Comparison of ENCODE assay signal across 13 cellular contexts in genomic region chrX:1380672-1381233, GRCh38. TPM values are rescaled to one million over a fixed set of nuclear protein-coding genes. Genes with fewer than 3 reads are reported as not detected.
DNase-seq lines count a peak whose midpoint lies in the region; ATAC-seq and TF ChIP-seq lines count a peak whose summit lies in the region.
"Had no signal": no experiment of that assay in that cellular context is flagged by ENCODE, and none has a peak within 500 bp of the region (broad histone marks: within the 10 kb centered on the region; RNA-seq: fewer than 3 reads in every experiment).

No MANE protein-coding gene starts in this region.

- H3K4me3 Mint-ChIP-seq in MCF 10A (ENCODE audit: unreplicated experiment), result no peak overlapping the region

- H3K36me3 Mint-ChIP-seq in MCF 10A (ENCODE audit: insufficient read depth, unreplicated experiment), result peaks cover 65% of the 10 kb centered on the region

- H3K4me1 ChIP-seq in mammary epithelial cell (ENCODE audit: insufficient read depth, low read length) (no peaks in the 10 kb centered on the region), stomach (peaks cover 0 to 9% (median 0%) of the 10 kb centered on the region in 4 donors)

- H3K27ac ChIP-seq in mammary epithelial cell (ENCODE audit: insufficient read depth, low read depth, low read length) (no peak overlapping the region), stomach (no peak overlapping the region)

- POLR2A ChIA-PET in MCF 10A (lab: Yijun Ruan, JAX), result no interaction called here

- BruUV-seq in MCF 10A (replicated peaks; lab: Mats Ljungman, UMichigan) (no TSS peak), mammary epithelial cell (replicated peaks; lab: Mats Ljungman, UMichigan) (no TSS peak)

- H3K4me2 ChIP-seq in mammary epithelial cell (ENCODE audit: insufficient read depth, low read depth, low read length), result no peak overlapping the region
- H3K4me2 ChIP-seq: BLaER1 treated with 17β-estradiol and CSF1 and Interleukin-3, amounts not matched to agents 10 nM and 100 nM had no signal

- H2AFZ ChIP-seq in mammary epithelial cell (ENCODE audit: low read depth, low read length), result no peak overlapping the region

- no peak overlapping the region for H3K27ac Mint-ChIP-seq in MCF 10A (ENCODE audit: low read depth, unreplicated experiment)

- peak; percentile 52 for DNase-seq in MCF 10A (ENCODE audit: unreplicated experiment)
- DNase-seq in mammary epithelial cell, result no peak
- DNase-seq in NB4 (ENCODE audit: low read depth), result peak; percentile 33
- DNase-seq in islet precursor cell, result peak; percentile 73
- DNase-seq in stomach, result peak; percentile 25
- DNase-seq in NOMO-1 treated with dmso at 0.1 percent for 144 hours (lab: John Stamatoyannopoulos, UW; ENCODE audit: unreplicated experiment), result no peak
- DNase-seq in NCI-H146 (lab: John Stamatoyannopoulos, UW), result no peak
- DNase-seq: effector CD8-positive, alpha-beta T cell; midbrain; NCI-H2029 had no signal

- WGBS in mammary epithelial cell (ENCODE audit: low coverage, missing lambda C conversion rate), result 71% methylated on average over 9 of the region's 20 CpGs
- 55 to 69% (median 61%) methylated on average over 15 to 20 of the region's 20 CpGs for WGBS in stomach, 5 donors

- dilution Hi-C loops in mammary epithelial cell (cut with HindIII; ENCODE audit: low sequenced_read_pairs), result no loop called here

- peak; percentile 7 for TF ChIP-seq POLR2A in NB4 (IDR thresholded peaks at IDR 0.05; ENCODE audit: extremely low read depth, insufficient read length)
- TF ChIP-seq POLR2A in stomach (IDR thresholded peaks at IDR 0.05), result no peak

- H3K27me3 Mint-ChIP-seq in MCF 10A (ENCODE audit: insufficient read depth, unreplicated experiment), result no peaks in the 10 kb centered on the region

- H3K27me3 ChIP-seq in mammary epithelial cell (ENCODE audit: insufficient read depth, low read length) (no peaks in the 10 kb centered on the region), stomach (no peaks in the 10 kb centered on the region)
- H3K27me3 ChIP-seq: BLaER1 treated with 17β-estradiol and CSF1 and Interleukin-3, amounts not matched to agents 10 nM and 100 nM; heart left ventricle had no signal

- no peak for ATAC-seq in GM18870 (IDR thresholded peaks at IDR 0.05; ENCODE audit: unreplicated experiment)

- no peak overlapping the region for H3K9ac ChIP-seq in mammary epithelial cell (ENCODE audit: insufficient read depth, low read length)
- H3K9ac ChIP-seq: BLaER1 treated with 17β-estradiol and CSF1 and Interleukin-3, amounts not matched to agents 10 nM and 100 nM had no signal

- H3K4me3 ChIP-seq in mammary epithelial cell (replicated peaks in 1 of 3; ENCODE audit: insufficient read depth in 1 of 3, low read depth in 2 of 3, low read length in 3 of 3) (no peak overlapping the region), NB4 (ENCODE audit: low read depth, low read length) (no peak overlapping the region), stomach (no peak overlapping the region)
- H3K4me3 ChIP-seq: BLaER1 treated with 17β-estradiol and CSF1 and Interleukin-3, amounts not matched to agents 10 nM and 100 nM; heart left ventricle had no signal

- CTCF ChIA-PET in MCF 10A (lab: Yijun Ruan, JAX) (no interaction called here), mammary epithelial cell (lab: Charles Lee; ENCODE audit: low non-redundant PET) (no interaction called here)

- TF ChIP-seq EP300 in stomach (IDR thresholded peaks at IDR 0.05), result no peak

- H3K9me3 Mint-ChIP-seq in MCF 10A (ENCODE audit: unreplicated experiment), result no peaks in the 10 kb centered on the region

- peaks cover 7% of the 10 kb centered on the region for H3K79me2 ChIP-seq in mammary epithelial cell (ENCODE audit: insufficient read depth, low read length)

- in situ Hi-C loops in mammary epithelial cell (cut with MboI; ENCODE audit: low sequenced_read_pairs in 2 of 2), result no loop called here

- no peak for TF ChIP-seq CTCF in MCF 10A (IDR thresholded peaks at IDR 0.05; ENCODE audit: unreplicated experiment)
- no peak for TF ChIP-seq CTCF in mammary epithelial cell (conservative IDR thresholded peaks at IDR 0.05 in 1 of 2, IDR thresholded peaks at IDR 0.05 in 1 of 2; ENCODE audit: extremely low read depth in 1 of 2, insufficient read depth in 1 of 2, low read depth in 1 of 2, low read length in 2 of 2)
- no peak for TF ChIP-seq CTCF in NB4 (IDR thresholded peaks at IDR 0.05; ENCODE audit: low read depth, low read length)
- TF ChIP-seq CTCF in stomach (IDR thresholded peaks at IDR 0.05), result no peak

- H3K9me3 ChIP-seq in mammary epithelial cell (replicated peaks; ENCODE audit: insufficient read depth, low read length), result no peaks in the 10 kb centered on the region
- H3K9me3 ChIP-seq in stomach, result no peaks in the 10 kb centered on the region
- H3K9me3 ChIP-seq: BLaER1 treated with 17β-estradiol and CSF1 and Interleukin-3, amounts not matched to agents 10 nM and 100 nM; heart left ventricle had no signal

- H3K4me1 Mint-ChIP-seq in MCF 10A (ENCODE audit: insufficient read depth, unreplicated experiment), result peaks cover 6% of the 10 kb centered on the region

- no peaks in the 10 kb centered on the region for H4K20me1 ChIP-seq in mammary epithelial cell (ENCODE audit: insufficient read depth, low read length)

- peaks cover 11% of the 10 kb centered on the region for H3K36me3 ChIP-seq in mammary epithelial cell (ENCODE audit: insufficient read depth, low read length)
- H3K36me3 ChIP-seq in stomach, result peaks cover 14 to 37% (median 30%) of the 10 kb centered on the region in 4 donors

- intact Hi-C loops in MCF 10A (cut with micrococcal nuclease), result no loop called here
- intact Hi-C loops in mammary epithelial cell (cut with micrococcal nuclease), result no loop called here
- intact Hi-C loops in stomach (cut with DNase I; ENCODE audit: low total_unique reads), result no loop called here

RNA-seq across cellular contexts. Expression of gene SLC25A6, which starts 11.2 kb away (rescaled TPM):
- total RNA-seq in MCF 10A (2022) (319 and 463 TPM in 2 replicates), mammary epithelial cell (100 to 1,000 TPM; 215 to 270 TPM), stomach (100 to 1,000 TPM; 119 to 707 (median 391) TPM)
- polyA plus RNA-seq in mammary epithelial cell (386 TPM), stomach (100 to 1,000 TPM; 416 to 606 (median 518) TPM)
- polyA minus RNA-seq in mammary epithelial cell, result 83.2 TPM

RNA-seq across cellular contexts. Expression of gene IL3RA, which starts 44.2 kb away (rescaled TPM):
- not detected in 2 replicates for total RNA-seq in MCF 10A (2022)
- total RNA-seq in mammary epithelial cell, result not detected
- polyA plus RNA-seq in mammary epithelial cell, result not detected
- polyA minus RNA-seq in mammary epithelial cell, result not detected
- total RNA-seq in stomach, result 10 to 100 TPM in 1 of 5 donors, 1 to 10 TPM in 3, not detected in 1; 2.4 to 10.1 (median 3.2) TPM
- polyA plus RNA-seq in stomach, result 1 to 10 TPM; 4.5 to 6.4 (median 6.1) TPM

Comparison
In these comparisons a context has a peak if more than half of its experiments do, and no peak if none do; other contexts are left out.
1. DNase-seq: peak in MCF 10A (single experiment), NB4 (single experiment), islet precursor cell (single experiment) and stomach (single experiment); none in mammary epithelial cell (single experiment), NOMO-1 treated with dmso at 0.1 percent for 144 hours (single experiment) and NCI-H146 (single experiment).